ENCODE assay signal across 9 cellular contexts in the genomic region with DNA sequence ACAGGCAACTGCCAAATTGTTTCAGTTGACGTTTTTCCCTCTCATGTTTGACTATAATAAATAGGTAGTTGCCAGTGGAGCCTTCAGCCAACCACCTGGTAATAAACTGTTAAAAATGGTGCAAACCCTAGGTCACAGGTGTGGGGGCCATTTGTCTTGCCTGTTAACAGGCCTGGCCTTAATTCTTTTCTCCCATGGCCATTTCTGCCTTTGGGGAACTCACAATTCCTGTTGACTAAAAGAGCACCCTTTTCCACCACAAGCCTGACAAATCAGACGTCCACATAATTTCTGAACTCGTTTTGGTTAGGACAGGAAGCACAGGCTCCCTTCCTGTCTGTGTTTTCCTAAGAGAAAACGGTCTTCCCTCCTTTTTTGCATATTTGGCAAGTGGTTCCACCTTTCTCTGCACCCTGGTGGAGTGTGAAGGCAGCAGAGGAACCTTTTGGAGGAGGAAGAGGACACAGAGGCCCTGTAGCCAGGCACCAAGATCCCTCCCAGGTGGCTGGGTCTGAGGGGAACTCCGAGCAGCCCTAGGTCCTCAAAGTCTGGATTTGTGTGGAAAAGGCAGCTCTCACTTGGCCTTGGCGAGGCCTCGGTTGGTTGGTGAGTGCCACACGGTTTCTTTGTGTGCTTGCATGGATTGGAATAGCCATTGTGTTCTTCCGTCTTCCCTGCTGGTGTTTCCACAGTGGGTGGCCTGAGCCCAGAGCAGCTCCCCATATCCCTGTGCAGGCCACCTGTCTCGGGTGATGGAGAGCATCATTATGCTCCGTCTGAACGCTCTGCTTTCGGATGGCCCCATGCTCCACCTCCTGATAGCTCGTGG. TPM values are rescaled to one million over a fixed set of nuclear protein-coding genes. Genes with fewer than 3 reads are reported as not detected.
A peak's percentile ranks its signal among the peaks of the same experiment; 100 is the strongest.
DNase-seq lines count a peak whose midpoint lies in the region; TF ChIP-seq lines count a peak whose summit lies in the region.
"Had no signal": no experiment of that assay in that cellular context is flagged by ENCODE, and none has a peak within 500 bp of the region (broad histone marks: within the 10 kb centered on the region; RNA-seq: fewer than 3 reads in every experiment).

No MANE protein-coding gene starts in this region.

- H3K4me3 ChIP-seq in BLaER1 (peak overlapping the region; percentile 91), esophagus (ENCODE audit: low read depth in 1 of 2, low read length in 2 of 2) (no peak overlapping the region)
- H3K4me3 ChIP-seq: SJCRH30 had no signal

- peak overlapping the region; percentile 91 for H3K9ac ChIP-seq in BLaER1

- peaks cover 32% of the 10 kb centered on the region for H4K20me1 ChIP-seq in BLaER1

- H3K4me1 ChIP-seq in BLaER1 (peaks cover 47% of the 10 kb centered on the region), esophagus (ENCODE audit: control insufficient read depth in 2 of 2, insufficient read depth in 2 of 2, low read length in 1 of 2) (peaks cover 4 to 10% of the 10 kb centered on the region in 2 donors)
- H3K4me1 ChIP-seq: SJCRH30 had no signal

- peak overlapping the region; percentile 88 for H3K4me2 ChIP-seq in BLaER1

- peak overlapping the region; percentile 92 for H3K27ac ChIP-seq in BLaER1
- peak overlapping the region; percentile 54 to 61 for H3K27ac ChIP-seq in esophagus (ENCODE audit: low read depth in 2 of 2, low read length in 1 of 2)
- H3K27ac ChIP-seq: SJCRH30 had no signal

- no peaks in the 10 kb centered on the region; the same call in 1 of the 2 replicates for H3K36me3 ChIP-seq in BLaER1
- no peaks in the 10 kb centered on the region for H3K36me3 ChIP-seq in esophagus (ENCODE audit: control insufficient read depth in 2 of 2, insufficient read depth in 2 of 2, low read length in 1 of 2)
- H3K36me3 ChIP-seq: SJCRH30 had no signal

- in situ Hi-C loops in GM18951 (cut with MboI; ENCODE audit: low sequenced_read_pairs, unreplicated experiment) = no loop called here

- WGBS in esophagus, 2 donors = 58 to 61% methylated on average over 14 of the region's 14 CpGs

- peak; percentile 43 for TF ChIP-seq POLR2A in GM18951 (IDR thresholded peaks at IDR 0.05; ENCODE audit: extremely low read depth, insufficient read depth, insufficient read length)

- H3K27me3 ChIP-seq in BLaER1 = no peaks in the 10 kb centered on the region
- peaks cover 0 to 6% of the 10 kb centered on the region in 2 donors for H3K27me3 ChIP-seq in esophagus (ENCODE audit: control insufficient read depth in 1 of 2, insufficient read depth in 2 of 2, low read length in 2 of 2)

- DNase-seq in RPMI8226 (peak; percentile 72), SW 1271 (lab: John Stamatoyannopoulos, UW) (no peak), NCI-H1048 (lab: John Stamatoyannopoulos, UW) (no peak), NCI-H128 (lab: John Stamatoyannopoulos, UW; ENCODE audit: unreplicated experiment) (no peak)
- DNase-seq in central memory CD4-positive, alpha-beta T cell = no peak
- DNase-seq: SJCRH30 had no signal

- H3K9me3 ChIP-seq in BLaER1 (no peaks in the 10 kb centered on the region), esophagus (ENCODE audit: control insufficient read depth in 2 of 2, insufficient read depth in 1 of 2, low read depth in 1 of 2, low read length in 1 of 2) (peaks cover 0 to 3% of the 10 kb centered on the region in 2 donors)
- H3K9me3 ChIP-seq: SJCRH30 had no signal

RNA-seq across cellular contexts. Expression of a gene that starts 4.0 kb away (rescaled TPM):
- 1 to 10 TPM; 1.0 to 1.1 TPM for polyA plus RNA-seq in esophagus
